24 cellular contexts compared by ENCODE assay signal in genomic region chr10:28624351-28624750, GRCh38. TPM values are rescaled to one million over a fixed set of nuclear protein-coding genes. Genes with fewer than 3 reads are reported as not detected.
DNase-seq lines count a peak whose midpoint lies in the region; ATAC-seq and TF ChIP-seq lines count a peak whose summit lies in the region.
"Had no signal": no experiment of that assay in that cellular context is flagged by ENCODE, and none has a peak within 500 bp of the region (broad histone marks: within the 10 kb centered on the region; RNA-seq: fewer than 3 reads in every experiment).

No MANE protein-coding gene starts in this region.

- H3K4me1 Mint-ChIP-seq in naive B cell: peaks cover 7 to 10% (median 9%) of the 10 kb centered on the region in 3 donors
- peaks cover 17% of the 10 kb centered on the region for H3K4me1 Mint-ChIP-seq in type B pancreatic cell (ENCODE audit: unreplicated experiment)
- H3K4me1 Mint-ChIP-seq: activated T-helper 17 cell treated with anti-CD3 and anti-CD28 coated beads, Interleukin-2, amount 50 U/mL, for 72 hours; nephron progenitor cell had no signal

- H3K4me3 ChIP-seq in RWPE2 (ENCODE audit: severe bottlenecking): no peak overlapping the region
- H3K4me3 ChIP-seq: BLaER1 treated with 17β-estradiol and CSF1 and Interleukin-3, amounts not matched to agents 10 nM and 100 nM; breast epithelium; psoas muscle; SJCRH30; suprapubic skin had no signal

- H3K9me3 ChIP-seq in RWPE2 (ENCODE audit: severe bottlenecking): no peaks in the 10 kb centered on the region
- H3K9me3 ChIP-seq: BLaER1 treated with 17β-estradiol and CSF1 and Interleukin-3, amounts not matched to agents 10 nM and 100 nM; breast epithelium; psoas muscle; SJCRH30; suprapubic skin had no signal

- no peak overlapping the region for H3K27ac ChIP-seq in RWPE2 (ENCODE audit: poor library complexity, severe bottlenecking)
- H3K27ac ChIP-seq: BLaER1 treated with 17β-estradiol and CSF1 and Interleukin-3, amounts not matched to agents 10 nM and 100 nM; breast epithelium; psoas muscle; SJCRH30; suprapubic skin had no signal

- no peaks in the 10 kb centered on the region for H3K4me1 ChIP-seq in RWPE2 (ENCODE audit: insufficient read depth, poor library complexity, severe bottlenecking)
- H3K4me1 ChIP-seq: breast epithelium, psoas muscle, SJCRH30 had no signal

- peak; percentile 6 for DNase-seq in NCI-H82 (lab: John Stamatoyannopoulos, UW)
- no peak for DNase-seq in NCI-H82 treated with DMSO at 0.1 percent for 48 hours (lab: John Stamatoyannopoulos, UW; ENCODE audit: unreplicated experiment)
- DNase-seq in RWPE2 (ENCODE audit: low spot score): no peak
- DNase-seq in naive B cell: no peak
- DNase-seq in type B pancreatic cell (ENCODE audit: extremely low spot score, unreplicated experiment): no peak
- DNase-seq: activated naive CD8-positive, alpha-beta T cell treated with anti-CD3 and anti-CD28 coated beads, Interleukin-2, amount 50 U/mL, for 24 hours; cortex of kidney; DMS 273 treated with DMSO at 0.1 percent for 48 hours; hippocampal formation; kidney; NCI-H1930; nephron progenitor cell; psoas muscle; SJCRH30; small intestine; stimulated activated CD4-positive, alpha-beta T cell treated with anti-CD3 and anti-CD28 coated beads, Interleukin-4, amount 100 ng/mL, for 4 hours had no signal

- H3K9me3 Mint-ChIP-seq in naive B cell: no peaks in the 10 kb centered on the region
- H3K9me3 Mint-ChIP-seq in type B pancreatic cell: no peaks in the 10 kb centered on the region
- H3K9me3 Mint-ChIP-seq: activated naive CD8-positive, alpha-beta T cell treated with anti-CD3 and anti-CD28 coated beads, Interleukin-2, amount 50 U/mL, for 24 hours; activated T-helper 17 cell treated with anti-CD3 and anti-CD28 coated beads, Interleukin-2, amount 50 U/mL, for 72 hours; nephron progenitor cell had no signal

- H3K27me3 Mint-ChIP-seq in naive B cell: peaks cover 4 to 9% (median 7%) of the 10 kb centered on the region in 3 donors
- no peaks in the 10 kb centered on the region for H3K27me3 Mint-ChIP-seq in type B pancreatic cell

- H3K4me3 Mint-ChIP-seq in naive B cell (no peak overlapping the region), type B pancreatic cell (no peak overlapping the region)
- H3K4me3 Mint-ChIP-seq: activated naive CD8-positive, alpha-beta T cell treated with anti-CD3 and anti-CD28 coated beads, Interleukin-2, amount 50 U/mL, for 24 hours; activated T-helper 17 cell treated with anti-CD3 and anti-CD28 coated beads, Interleukin-2, amount 50 U/mL, for 72 hours; nephron progenitor cell had no signal

- H3K36me3 Mint-ChIP-seq in naive B cell: peaks cover 0 to 10% of the 10 kb centered on the region in 2 donors
- H3K36me3 Mint-ChIP-seq in type B pancreatic cell: peaks cover 17% of the 10 kb centered on the region

- ATAC-seq in HG02852 (IDR thresholded peaks at IDR 0.05; ENCODE audit: unreplicated experiment) (peak; percentile 33), RWPE2 (ENCODE audit: low read depth) (peak; percentile 6; the same call in 1 of the 3 replicates), naive B cell (ENCODE audit: low read depth in 2 of 2) (peak; percentile 23 to 25), HG03378 (IDR thresholded peaks at IDR 0.05; ENCODE audit: unreplicated experiment) (no peak), GM21528 (IDR thresholded peaks at IDR 0.05; ENCODE audit: low FRiP score, unreplicated experiment) (no peak)
- ATAC-seq: activated CD4-positive, CD25-positive, alpha-beta regulatory T cell treated with anti-CD3 and anti-CD28 coated beads, Interleukin-2, amount 50 U/mL, for 24 hours; activated naive CD8-positive, alpha-beta T cell treated with anti-CD3 and anti-CD28 coated beads, Interleukin-2, amount 50 U/mL, for 24 hours; activated T-helper 17 cell treated with anti-CD3 and anti-CD28 coated beads, Interleukin-2, amount 50 U/mL, for 72 hours; psoas muscle had no signal

- no peaks in the 10 kb centered on the region for H3K27me3 ChIP-seq in RWPE2 (ENCODE audit: insufficient read depth, poor library complexity, severe bottlenecking)
- H3K27me3 ChIP-seq: BLaER1 treated with 17β-estradiol and CSF1 and Interleukin-3, amounts not matched to agents 10 nM and 100 nM; breast epithelium; SJCRH30; suprapubic skin had no signal

- H3K36me3 ChIP-seq in RWPE2 (ENCODE audit: low read depth): peaks cover 23% of the 10 kb centered on the region
- H3K36me3 ChIP-seq: breast epithelium had no signal

- H3K27ac Mint-ChIP-seq in naive B cell: peak overlapping the region in 3 of 6 donors; percentile 33 to 73 (median 73)
- H3K27ac Mint-ChIP-seq in type B pancreatic cell: no peak overlapping the region
- H3K27ac Mint-ChIP-seq: activated naive CD8-positive, alpha-beta T cell treated with anti-CD3 and anti-CD28 coated beads, Interleukin-2, amount 50 U/mL, for 24 hours; activated T-helper 17 cell treated with anti-CD3 and anti-CD28 coated beads, Interleukin-2, amount 50 U/mL, for 72 hours; nephron progenitor cell had no signal

- TF ChIP-seq CTCF in RWPE2 (IDR thresholded peaks at IDR 0.05; ENCODE audit: poor library complexity, severe bottlenecking): no peak
- no peak for TF ChIP-seq CTCF in type B pancreatic cell (conservative IDR thresholded peaks at IDR 0.05)

RNA-seq across cellular contexts. Expression of gene BAMBI, which starts 53.0 kb away (rescaled TPM):
- under 1 TPM in 3 of 6 donors, not detected in 3; 0.15 to 0.54 (median 0.52) TPM for polyA plus RNA-seq in naive B cell (ENCODE audit: low read depth in 6 of 6)
- total RNA-seq in type B pancreatic cell (ENCODE audit: low replicate concordance): 36.9 and 57.3 TPM in 2 replicates
- total RNA-seq: activated T-helper 17 cell treated with anti-CD3 and anti-CD28 coated beads, Interleukin-2, amount 50 U/mL, for 72 hours had no signal

Comparison
In these comparisons a context has a peak if more than half of its experiments do, and no peak if none do; other contexts are left out.
1. ATAC-seq: peak in HG02852 (single experiment), RWPE2 (single experiment) and naive B cell (2 of 2); none in HG03378 (single experiment) and GM21528 (single experiment).